Comparison of ENCODE assay signal across 8 cellular contexts in the genomic region with DNA sequence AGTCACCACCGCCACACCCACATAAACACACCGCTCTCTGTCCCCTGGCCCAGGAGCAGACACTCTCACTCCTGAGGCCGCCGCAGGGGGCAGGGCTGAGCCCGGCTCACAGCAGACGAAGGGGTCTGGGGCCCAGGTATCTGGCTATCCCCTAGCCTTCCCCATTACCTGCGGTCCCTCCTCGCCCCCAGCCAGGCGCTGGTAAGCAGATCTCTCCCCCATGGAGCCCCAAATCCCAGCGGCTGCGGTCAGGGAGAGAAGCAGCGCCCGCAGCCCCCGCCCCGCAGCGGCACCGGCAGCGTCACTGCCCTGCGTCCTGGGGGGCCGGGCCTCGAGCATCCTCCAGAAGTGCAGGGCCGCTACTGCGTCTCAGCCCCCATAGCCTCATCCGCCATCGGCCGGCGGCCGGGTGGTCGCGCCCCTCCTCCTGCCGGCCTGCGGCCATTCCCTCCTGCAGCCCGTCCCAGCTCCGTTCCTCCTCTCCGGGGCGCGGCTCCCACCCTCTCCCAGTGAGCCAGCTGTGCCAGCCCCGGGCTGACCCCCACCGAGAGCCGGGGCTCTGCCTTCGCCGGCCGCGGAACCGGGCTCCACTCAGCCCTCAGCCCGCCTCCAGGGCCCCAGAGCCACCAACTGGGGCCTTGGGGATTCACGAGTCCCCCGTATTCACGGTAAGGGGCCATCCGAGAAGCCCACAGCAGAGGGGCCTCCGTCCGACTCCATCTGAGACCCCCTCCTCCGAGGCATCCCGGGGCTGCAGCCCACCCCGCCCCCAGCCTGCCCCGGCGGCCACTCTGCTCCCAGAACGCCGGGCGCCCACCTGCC. TPM values are rescaled to one million over a fixed set of nuclear protein-coding genes. Genes with fewer than 3 reads are reported as not detected.
DNase-seq lines count a peak whose midpoint lies in the region; ATAC-seq, FAIRE-seq and TF ChIP-seq lines count a peak whose summit lies in the region.

No MANE protein-coding gene starts in this region.

- H4K20me1 ChIP-seq in BLaER1, result peaks cover 45% of the 10 kb centered on the region

- no peaks in the 10 kb centered on the region for H3K27me3 Mint-ChIP-seq in activated T-helper 2 cell treated with anti-CD3 and anti-CD28 coated beads, Interferon-gamma antibody, Interleukin-2, Interleukin-4, amounts not matched to agents 10 μg/mL and 5 μg/mL and 100 μg/mL, durations not matched to agents 14 hours and 24 hours and 36 hours (ENCODE audit: low read depth)

- peaks cover 92% of the 10 kb centered on the region for H3K4me1 ChIP-seq in BLaER1
- H3K4me1 ChIP-seq in foreskin keratinocyte, result peaks cover 15% of the 10 kb centered on the region

- H3K36me3 ChIP-seq in BLaER1, result no peaks in the 10 kb centered on the region

- peak overlapping the region; percentile 91 for H3K4me3 ChIP-seq in BLaER1

- intact Hi-C loops in activated T-helper 2 cell treated with anti-CD3 and anti-CD28 coated beads, Interferon-gamma antibody, Interleukin-2, Interleukin-4, amounts not matched to agents 10 μg/mL and 5 μg/mL and 100 μg/mL, durations not matched to agents 14 hours and 24 hours and 36 hours (cut with micrococcal nuclease), result loop anchor here (1.0 kb wide), 2 partner anchors 20 to 36 kb away; no protein-coding TSS in a partner anchor

- ATAC-seq in GM19324 (IDR thresholded peaks at IDR 0.05; ENCODE audit: low FRiP score, unreplicated experiment), result peak; percentile 40
- ATAC-seq in HG03460 (IDR thresholded peaks at IDR 0.05; ENCODE audit: unreplicated experiment), result peak; percentile 29
- peak; percentile 51 for ATAC-seq in foreskin keratinocyte

- H3K36me3 Mint-ChIP-seq in activated T-helper 2 cell treated with anti-CD3 and anti-CD28 coated beads, Interferon-gamma antibody, Interleukin-2, Interleukin-4, amounts not matched to agents 10 μg/mL and 5 μg/mL and 100 μg/mL, durations not matched to agents 14 hours and 24 hours and 36 hours (ENCODE audit: low read depth), result peaks cover 6% of the 10 kb centered on the region

- DNase-seq in OCI-M1 (lab: John Stamatoyannopoulos, UW), result peak; percentile 51
- DNase-seq in activated T-helper 2 cell treated with anti-CD3 and anti-CD28 coated beads, Interferon-gamma antibody, Interleukin-2, Interleukin-4, amounts not matched to agents 10 μg/mL and 5 μg/mL and 100 μg/mL, durations not matched to agents 14 hours and 24 hours and 36 hours (ENCODE audit: low spot score), result peak; percentile 64
- DNase-seq in foreskin keratinocyte, result peak in 1 of 2 donors; percentile 45
- DNase-seq in occipital lobe (lab: John Stamatoyannopoulos, UW), result peak; percentile 34
- peak; percentile 77 for DNase-seq in urothelium cell line (ENCODE audit: low spot score)

- no peak for FAIRE-seq in urothelium cell line (lab: Jason Lieb, UNC)

- H3K4me3 Mint-ChIP-seq in activated T-helper 2 cell treated with anti-CD3 and anti-CD28 coated beads, Interferon-gamma antibody, Interleukin-2, Interleukin-4, amounts not matched to agents 10 μg/mL and 5 μg/mL and 100 μg/mL, durations not matched to agents 14 hours and 24 hours and 36 hours (ENCODE audit: low read depth), result peak overlapping the region; percentile 83

- no peaks in the 10 kb centered on the region for H3K27me3 ChIP-seq in BLaER1
- H3K27me3 ChIP-seq in foreskin keratinocyte, result no peaks in the 10 kb centered on the region

- no peak for TF ChIP-seq CTCF in foreskin keratinocyte (conservative IDR thresholded peaks at IDR 0.05)

- peaks cover 37% of the 10 kb centered on the region for H3K4me1 Mint-ChIP-seq in activated T-helper 2 cell treated with anti-CD3 and anti-CD28 coated beads, Interferon-gamma antibody, Interleukin-2, Interleukin-4, amounts not matched to agents 10 μg/mL and 5 μg/mL and 100 μg/mL, durations not matched to agents 14 hours and 24 hours and 36 hours (ENCODE audit: low read depth)

- peak overlapping the region; percentile 86 for H3K9ac ChIP-seq in BLaER1

- H3K27ac Mint-ChIP-seq in activated T-helper 2 cell treated with anti-CD3 and anti-CD28 coated beads, Interferon-gamma antibody, Interleukin-2, Interleukin-4, amounts not matched to agents 10 μg/mL and 5 μg/mL and 100 μg/mL, durations not matched to agents 14 hours and 24 hours and 36 hours, result peak overlapping the region; percentile 81

- no peaks in the 10 kb centered on the region for H3K9me3 ChIP-seq in BLaER1

- no peaks in the 10 kb centered on the region for H3K9me3 Mint-ChIP-seq in activated T-helper 2 cell treated with anti-CD3 and anti-CD28 coated beads, Interferon-gamma antibody, Interleukin-2, Interleukin-4, amounts not matched to agents 10 μg/mL and 5 μg/mL and 100 μg/mL, durations not matched to agents 14 hours and 24 hours and 36 hours

- H3K4me2 ChIP-seq in BLaER1, result peak overlapping the region; percentile 99

- H3K27ac ChIP-seq in BLaER1 (peak overlapping the region; percentile 91), foreskin keratinocyte (no peak overlapping the region)

RNA-seq across cellular contexts. Expression of a gene that starts 13.1 kb away (rescaled TPM):
- total RNA-seq in activated T-helper 2 cell treated with anti-CD3 and anti-CD28 coated beads, Interferon-gamma antibody, Interleukin-2, Interleukin-4, amounts not matched to agents 10 μg/mL and 5 μg/mL and 100 μg/mL, durations not matched to agents 14 hours and 24 hours and 36 hours, result 122 and 123 TPM in 2 replicates
- total RNA-seq in foreskin keratinocyte (26.7 and 29.8 TPM in 2 replicates), occipital lobe (10.1 TPM)
- polyA plus RNA-seq in foreskin keratinocyte, result 28.1 and 30.7 TPM in 2 replicates
